Comparison of ENCODE assay signal across 8 cellular contexts in genomic region chrX:74535211-74535621, GRCh38.
A peak's percentile ranks its signal among the peaks of the same experiment; 100 is the strongest.
DNase-seq lines count a peak whose midpoint lies in the region; ATAC-seq and TF ChIP-seq lines count a peak whose summit lies in the region.

No MANE protein-coding gene starts in this region.

- H3K27me3 ChIP-seq in PC-9 (ENCODE audit: insufficient read depth, low read depth) (no peaks in the 10 kb centered on the region), colonic mucosa (no peaks in the 10 kb centered on the region)

- no peaks in the 10 kb centered on the region for H4K20me1 ChIP-seq in PC-9 (ENCODE audit: insufficient read depth)

- H3K4me3 ChIP-seq in PC-9 = peak overlapping the region; percentile 58; the same call in 1 of the 2 replicates
- H3K4me3 ChIP-seq in colonic mucosa = peak overlapping the region; percentile 47

- BruUV-seq in PC-9 (replicated peaks; lab: Mats Ljungman, UMichigan) = no TSS peak

- H3K27ac ChIP-seq in PC-9 = no peak overlapping the region
- peak overlapping the region; percentile 86 for H3K27ac ChIP-seq in colonic mucosa

- no peaks in the 10 kb centered on the region for H3K79me2 ChIP-seq in PC-9 (ENCODE audit: low read depth)

- peak; percentile 25 for ATAC-seq in HG02973 (IDR thresholded peaks at IDR 0.05; ENCODE audit: unreplicated experiment)

- H3K9me2 ChIP-seq in PC-9 (ENCODE audit: insufficient read depth) = no peaks in the 10 kb centered on the region

- peak overlapping the region; percentile 61 to 70 for H3K9ac ChIP-seq in colonic mucosa (ENCODE audit: low read depth in 2 of 2, low read length in 2 of 2)

- no peaks in the 10 kb centered on the region for H3K9me3 ChIP-seq in PC-9 (ENCODE audit: insufficient read depth, low read depth)
- no peaks in the 10 kb centered on the region for H3K9me3 ChIP-seq in colonic mucosa

- intact Hi-C loops in PC-9 (cut with micrococcal nuclease; ENCODE audit: unreplicated experiment) = no loop called here
- intact Hi-C loops in colonic mucosa (cut with DNase I) = no loop called here

- no peak for TF ChIP-seq CTCF in PC-9 (conservative IDR thresholded peaks at IDR 0.05)
- TF ChIP-seq CTCF in colonic mucosa (IDR thresholded peaks at IDR 0.05) = no peak

- no peaks in the 10 kb centered on the region for H3F3A ChIP-seq in PC-9 (ENCODE audit: insufficient read depth, low read depth)

- CTCF ChIA-PET in PC-9 (lab: Charles Lee) = no interaction called here

- peak overlapping the region; percentile 82 for H2AFZ ChIP-seq in PC-9

- no peaks in the 10 kb centered on the region for H3K4me1 ChIP-seq in PC-9 (replicated peaks; ENCODE audit: insufficient read depth)
- no peaks in the 10 kb centered on the region for H3K4me1 ChIP-seq in colonic mucosa

- DNase-seq in NCI-H1436 (lab: John Stamatoyannopoulos, UW) (peak; percentile 24), NCI-H1436 treated with DMSO at 0.1 percent for 48 hours (lab: John Stamatoyannopoulos, UW) (no peak), PC-9 (peak in 1 of 2 experiments; percentile 38), colonic mucosa (peak; percentile 24), kidney glomerular epithelial cell (lab: John Stamatoyannopoulos, UW) (peak; percentile 22), stromal cell of bone marrow (ENCODE audit: low read depth) (peak; percentile 34), A172 (ENCODE audit: low spot score) (no peak)

- POLR2A ChIA-PET in PC-9 (lab: Charles Lee; ENCODE audit: unreplicated experiment) = no interaction called here

- H3K4me2 ChIP-seq in PC-9 = peak overlapping the region; percentile 93

- H3K36me3 ChIP-seq in PC-9 (ENCODE audit: low read depth) = no peaks in the 10 kb centered on the region
- no peaks in the 10 kb centered on the region for H3K36me3 ChIP-seq in colonic mucosa

Comparison
In these comparisons a context has a peak if more than half of its experiments do, and no peak if none do; other contexts are left out.
1. DNase-seq: peak in NCI-H1436 (single experiment), colonic mucosa (single experiment), kidney glomerular epithelial cell (single experiment) and stromal cell of bone marrow (single experiment); none in NCI-H1436 treated with DMSO at 0.1 percent for 48 hours (single experiment) and A172 (single experiment).